ENCODE assay signal across 1 cellular context in the genomic region with DNA sequence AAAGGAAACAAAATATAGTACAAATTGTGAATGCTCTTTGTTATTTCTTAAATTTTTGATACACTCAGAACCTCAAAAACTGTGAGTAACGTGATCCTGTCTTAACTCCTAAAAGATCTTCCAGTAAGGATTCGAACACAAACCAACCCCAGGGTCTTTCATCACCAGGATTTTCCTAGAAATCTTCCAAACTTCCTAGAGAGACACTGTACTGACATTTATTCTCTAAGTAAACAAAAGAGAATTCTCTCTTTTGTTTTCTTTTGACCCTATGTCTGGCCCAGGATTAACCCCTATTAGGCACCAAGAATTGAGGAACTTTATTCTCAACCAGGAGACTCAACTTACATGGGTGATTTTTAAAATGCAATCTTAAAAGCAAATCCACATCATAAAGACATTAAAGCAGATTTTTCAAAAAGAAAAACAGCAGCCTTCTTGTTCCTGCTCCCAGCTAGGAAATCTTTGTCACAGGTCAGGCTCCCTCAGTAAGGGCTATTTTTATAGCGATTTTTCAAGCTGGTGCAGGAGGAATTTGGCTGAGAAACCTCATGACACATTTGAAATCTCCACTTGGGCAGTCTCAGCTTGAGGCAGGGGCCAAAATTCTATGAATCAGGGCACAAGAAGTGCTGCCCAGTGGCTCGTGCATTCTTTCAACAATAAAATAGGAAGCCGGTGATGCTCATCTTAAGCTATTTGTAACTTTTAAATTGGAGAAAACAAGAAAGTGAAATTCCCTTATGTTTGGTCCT.
TF ChIP-seq lines count a peak whose summit lies in the region.

No MANE protein-coding gene starts in this region.

TF ChIP-seq in HepG2, 621 proteins besides CTCF, POLR2A, EP300 and RAD21 (continued from another document and continues in another):
- TF ChIP-seq NCOR1 (IDR thresholded peaks at IDR 0.05; ENCODE audit: borderline replicate concordance, low read length) (peak; percentile 97), ATF1 (CRISPR knock-in tag; IDR thresholded peaks at IDR 0.05) (no peak), ZFYVE20 (CRISPR knock-in tag; IDR thresholded peaks at IDR 0.05; ENCODE audit: borderline replicate concordance, low read depth) (no peak), RARA (CRISPR knock-in tag; IDR thresholded peaks at IDR 0.05) (peak; percentile 98), ZBTB42 (CRISPR knock-in tag; IDR thresholded peaks at IDR 0.05) (no peak), ZNF605 (CRISPR knock-in tag; IDR thresholded peaks at IDR 0.05) (no peak), SAP130 (CRISPR knock-in tag; IDR thresholded peaks at IDR 0.05; ENCODE audit: low read depth) (peak; percentile 42; the same call in 1 of the 2 replicates), SMYD3 (CRISPR knock-in tag; IDR thresholded peaks at IDR 0.05) (0 out of 2 replicates have a peak, but pooled peaks have one; percentile 37), ZKSCAN1 (IDR thresholded peaks at IDR 0.05; ENCODE audit: low read length) (no peak), CCDC6 (CRISPR knock-in tag; IDR thresholded peaks at IDR 0.05) (no peak), FOXA3 (CRISPR knock-in tag; IDR thresholded peaks at IDR 0.05) (peak; percentile 73), ELF1 (CRISPR knock-in tag; IDR thresholded peaks at IDR 0.05) (no peak), ZNF775 (CRISPR knock-in tag; IDR thresholded peaks at IDR 0.05; ENCODE audit: borderline replicate concordance) (peak; percentile 99), MIXL1 (CRISPR knock-in tag; IDR thresholded peaks at IDR 0.05) (no peak), ZNF331 (CRISPR knock-in tag; IDR thresholded peaks at IDR 0.05) (0 out of 2 replicates have a peak, but pooled peaks have one; percentile 25), HMG20A (CRISPR knock-in tag; IDR thresholded peaks at IDR 0.05; ENCODE audit: borderline replicate concordance) (peak; percentile 63; the same call in 1 of the 2 replicates), ZNF382 (CRISPR knock-in tag; IDR thresholded peaks at IDR 0.05; ENCODE audit: borderline replicate concordance) (no peak), ZNF816 (CRISPR knock-in tag; IDR thresholded peaks at IDR 0.05; ENCODE audit: borderline replicate concordance) (no peak), TBL1XR1 (IDR thresholded peaks at IDR 0.05; ENCODE audit: borderline replicate concordance, low read length, partially characterized antibody) (peak; percentile 98), NFKBIZ (CRISPR knock-in tag; IDR thresholded peaks at IDR 0.05) (no peak), HOXA5 (CRISPR knock-in tag; IDR thresholded peaks at IDR 0.05) (0 out of 2 replicates have a peak, but pooled peaks have one; percentile 23), ZNF451 (CRISPR knock-in tag; IDR thresholded peaks at IDR 0.05) (no peak)
- TF ChIP-seq, protein P1, sequence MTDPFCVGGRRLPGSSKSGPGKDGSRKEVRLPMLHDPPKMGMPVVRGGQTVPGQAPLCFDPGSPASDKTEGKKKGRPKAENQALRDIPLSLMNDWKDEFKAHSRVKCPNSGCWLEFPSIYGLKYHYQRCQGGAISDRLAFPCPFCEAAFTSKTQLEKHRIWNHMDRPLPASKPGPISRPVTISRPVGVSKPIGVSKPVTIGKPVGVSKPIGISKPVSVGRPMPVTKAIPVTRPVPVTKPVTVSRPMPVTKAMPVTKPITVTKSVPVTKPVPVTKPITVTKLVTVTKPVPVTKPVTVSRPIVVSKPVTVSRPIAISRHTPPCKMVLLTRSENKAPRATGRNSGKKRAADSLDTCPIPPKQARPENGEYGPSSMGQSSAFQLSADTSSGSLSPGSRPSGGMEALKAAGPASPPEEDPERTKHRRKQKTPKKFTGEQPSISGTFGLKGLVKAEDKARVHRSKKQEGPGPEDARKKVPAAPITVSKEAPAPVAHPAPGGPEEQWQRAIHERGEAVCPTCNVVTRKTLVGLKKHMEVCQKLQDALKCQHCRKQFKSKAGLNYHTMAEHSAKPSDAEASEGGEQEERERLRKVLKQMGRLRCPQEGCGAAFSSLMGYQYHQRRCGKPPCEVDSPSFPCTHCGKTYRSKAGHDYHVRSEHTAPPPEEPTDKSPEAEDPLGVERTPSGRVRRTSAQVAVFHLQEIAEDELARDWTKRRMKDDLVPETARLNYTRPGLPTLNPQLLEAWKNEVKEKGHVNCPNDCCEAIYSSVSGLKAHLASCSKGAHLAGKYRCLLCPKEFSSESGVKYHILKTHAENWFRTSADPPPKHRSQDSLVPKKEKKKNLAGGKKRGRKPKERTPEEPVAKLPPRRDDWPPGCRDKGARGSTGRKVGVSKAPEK (CRISPR knock-in tag; IDR thresholded peaks at IDR 0.05; ENCODE audit: borderline replicate concordance): no peak
- TF ChIP-seq, protein P2, sequence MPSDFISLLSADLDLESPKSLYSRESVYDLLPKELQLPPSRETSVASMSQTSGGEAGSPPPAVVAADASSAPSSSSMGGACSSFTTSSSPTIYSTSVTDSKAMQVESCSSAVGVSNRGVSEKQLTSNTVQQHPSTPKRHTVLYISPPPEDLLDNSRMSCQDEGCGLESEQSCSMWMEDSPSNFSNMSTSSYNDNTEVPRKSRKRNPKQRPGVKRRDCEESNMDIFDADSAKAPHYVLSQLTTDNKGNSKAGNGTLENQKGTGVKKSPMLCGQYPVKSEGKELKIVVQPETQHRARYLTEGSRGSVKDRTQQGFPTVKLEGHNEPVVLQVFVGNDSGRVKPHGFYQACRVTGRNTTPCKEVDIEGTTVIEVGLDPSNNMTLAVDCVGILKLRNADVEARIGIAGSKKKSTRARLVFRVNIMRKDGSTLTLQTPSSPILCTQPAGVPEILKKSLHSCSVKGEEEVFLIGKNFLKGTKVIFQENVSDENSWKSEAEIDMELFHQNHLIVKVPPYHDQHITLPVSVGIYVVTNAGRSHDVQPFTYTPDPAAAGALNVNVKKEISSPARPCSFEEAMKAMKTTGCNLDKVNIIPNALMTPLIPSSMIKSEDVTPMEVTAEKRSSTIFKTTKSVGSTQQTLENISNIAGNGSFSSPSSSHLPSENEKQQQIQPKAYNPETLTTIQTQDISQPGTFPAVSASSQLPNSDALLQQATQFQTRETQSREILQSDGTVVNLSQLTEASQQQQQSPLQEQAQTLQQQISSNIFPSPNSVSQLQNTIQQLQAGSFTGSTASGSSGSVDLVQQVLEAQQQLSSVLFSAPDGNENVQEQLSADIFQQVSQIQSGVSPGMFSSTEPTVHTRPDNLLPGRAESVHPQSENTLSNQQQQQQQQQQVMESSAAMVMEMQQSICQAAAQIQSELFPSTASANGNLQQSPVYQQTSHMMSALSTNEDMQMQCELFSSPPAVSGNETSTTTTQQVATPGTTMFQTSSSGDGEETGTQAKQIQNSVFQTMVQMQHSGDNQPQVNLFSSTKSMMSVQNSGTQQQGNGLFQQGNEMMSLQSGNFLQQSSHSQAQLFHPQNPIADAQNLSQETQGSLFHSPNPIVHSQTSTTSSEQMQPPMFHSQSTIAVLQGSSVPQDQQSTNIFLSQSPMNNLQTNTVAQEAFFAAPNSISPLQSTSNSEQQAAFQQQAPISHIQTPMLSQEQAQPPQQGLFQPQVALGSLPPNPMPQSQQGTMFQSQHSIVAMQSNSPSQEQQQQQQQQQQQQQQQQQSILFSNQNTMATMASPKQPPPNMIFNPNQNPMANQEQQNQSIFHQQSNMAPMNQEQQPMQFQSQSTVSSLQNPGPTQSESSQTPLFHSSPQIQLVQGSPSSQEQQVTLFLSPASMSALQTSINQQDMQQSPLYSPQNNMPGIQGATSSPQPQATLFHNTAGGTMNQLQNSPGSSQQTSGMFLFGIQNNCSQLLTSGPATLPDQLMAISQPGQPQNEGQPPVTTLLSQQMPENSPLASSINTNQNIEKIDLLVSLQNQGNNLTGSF (CRISPR knock-in tag; IDR thresholded peaks at IDR 0.05): no peak
- TF ChIP-seq, protein P3, sequence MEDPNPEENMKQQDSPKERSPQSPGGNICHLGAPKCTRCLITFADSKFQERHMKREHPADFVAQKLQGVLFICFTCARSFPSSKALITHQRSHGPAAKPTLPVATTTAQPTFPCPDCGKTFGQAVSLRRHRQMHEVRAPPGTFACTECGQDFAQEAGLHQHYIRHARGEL (CRISPR knock-in tag; IDR thresholded peaks at IDR 0.05): no peak
- TF ChIP-seq, protein P4, sequence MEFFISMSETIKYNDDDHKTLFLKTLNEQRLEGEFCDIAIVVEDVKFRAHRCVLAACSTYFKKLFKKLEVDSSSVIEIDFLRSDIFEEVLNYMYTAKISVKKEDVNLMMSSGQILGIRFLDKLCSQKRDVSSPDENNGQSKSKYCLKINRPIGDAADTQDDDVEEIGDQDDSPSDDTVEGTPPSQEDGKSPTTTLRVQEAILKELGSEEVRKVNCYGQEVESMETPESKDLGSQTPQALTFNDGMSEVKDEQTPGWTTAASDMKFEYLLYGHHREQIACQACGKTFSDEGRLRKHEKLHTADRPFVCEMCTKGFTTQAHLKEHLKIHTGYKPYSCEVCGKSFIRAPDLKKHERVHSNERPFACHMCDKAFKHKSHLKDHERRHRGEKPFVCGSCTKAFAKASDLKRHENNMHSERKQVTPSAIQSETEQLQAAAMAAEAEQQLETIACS (CRISPR knock-in tag; IDR thresholded peaks at IDR 0.05): no peak
- TF ChIP-seq, protein P5, sequence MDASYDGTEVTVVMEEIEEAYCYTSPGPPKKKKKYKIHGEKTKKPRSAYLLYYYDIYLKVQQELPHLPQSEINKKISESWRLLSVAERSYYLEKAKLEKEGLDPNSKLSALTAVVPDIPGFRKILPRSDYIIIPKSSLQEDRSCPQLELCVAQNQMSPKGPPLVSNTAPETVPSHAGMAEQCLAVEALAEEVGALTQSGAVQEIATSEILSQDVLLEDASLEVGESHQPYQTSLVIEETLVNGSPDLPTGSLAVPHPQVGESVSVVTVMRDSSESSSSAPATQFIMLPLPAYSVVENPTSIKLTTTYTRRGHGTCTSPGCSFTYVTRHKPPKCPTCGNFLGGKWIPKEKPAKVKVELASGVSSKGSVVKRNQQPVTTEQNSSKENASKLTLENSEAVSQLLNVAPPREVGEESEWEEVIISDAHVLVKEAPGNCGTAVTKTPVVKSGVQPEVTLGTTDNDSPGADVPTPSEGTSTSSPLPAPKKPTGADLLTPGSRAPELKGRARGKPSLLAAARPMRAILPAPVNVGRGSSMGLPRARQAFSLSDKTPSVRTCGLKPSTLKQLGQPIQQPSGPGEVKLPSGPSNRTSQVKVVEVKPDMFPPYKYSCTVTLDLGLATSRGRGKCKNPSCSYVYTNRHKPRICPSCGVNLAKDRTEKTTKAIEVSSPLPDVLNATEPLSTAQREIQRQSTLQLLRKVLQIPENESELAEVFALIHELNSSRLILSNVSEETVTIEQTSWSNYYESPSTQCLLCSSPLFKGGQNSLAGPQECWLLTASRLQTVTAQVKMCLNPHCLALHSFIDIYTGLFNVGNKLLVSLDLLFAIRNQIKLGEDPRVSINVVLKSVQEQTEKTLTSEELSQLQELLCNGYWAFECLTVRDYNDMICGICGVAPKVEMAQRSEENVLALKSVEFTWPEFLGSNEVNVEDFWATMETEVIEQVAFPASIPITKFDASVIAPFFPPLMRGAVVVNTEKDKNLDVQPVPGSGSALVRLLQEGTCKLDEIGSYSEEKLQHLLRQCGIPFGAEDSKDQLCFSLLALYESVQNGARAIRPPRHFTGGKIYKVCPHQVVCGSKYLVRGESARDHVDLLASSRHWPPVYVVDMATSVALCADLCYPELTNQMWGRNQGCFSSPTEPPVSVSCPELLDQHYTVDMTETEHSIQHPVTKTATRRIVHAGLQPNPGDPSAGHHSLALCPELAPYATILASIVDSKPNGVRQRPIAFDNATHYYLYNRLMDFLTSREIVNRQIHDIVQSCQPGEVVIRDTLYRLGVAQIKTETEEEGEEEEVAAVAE (CRISPR knock-in tag; IDR thresholded peaks at IDR 0.05; ENCODE audit: borderline replicate concordance): no peak
- TF ChIP-seq, protein P6, sequence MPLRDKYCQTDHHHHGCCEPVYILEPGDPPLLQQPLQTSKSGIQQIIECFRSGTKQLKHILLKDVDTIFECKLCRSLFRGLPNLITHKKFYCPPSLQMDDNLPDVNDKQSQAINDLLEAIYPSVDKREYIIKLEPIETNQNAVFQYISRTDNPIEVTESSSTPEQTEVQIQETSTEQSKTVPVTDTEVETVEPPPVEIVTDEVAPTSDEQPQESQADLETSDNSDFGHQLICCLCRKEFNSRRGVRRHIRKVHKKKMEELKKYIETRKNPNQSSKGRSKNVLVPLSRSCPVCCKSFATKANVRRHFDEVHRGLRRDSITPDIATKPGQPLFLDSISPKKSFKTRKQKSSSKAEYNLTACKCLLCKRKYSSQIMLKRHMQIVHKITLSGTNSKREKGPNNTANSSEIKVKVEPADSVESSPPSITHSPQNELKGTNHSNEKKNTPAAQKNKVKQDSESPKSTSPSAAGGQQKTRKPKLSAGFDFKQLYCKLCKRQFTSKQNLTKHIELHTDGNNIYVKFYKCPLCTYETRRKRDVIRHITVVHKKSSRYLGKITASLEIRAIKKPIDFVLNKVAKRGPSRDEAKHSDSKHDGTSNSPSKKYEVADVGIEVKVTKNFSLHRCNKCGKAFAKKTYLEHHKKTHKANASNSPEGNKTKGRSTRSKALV (CRISPR knock-in tag; IDR thresholded peaks at IDR 0.05): no peak
- TF ChIP-seq, protein P7, sequence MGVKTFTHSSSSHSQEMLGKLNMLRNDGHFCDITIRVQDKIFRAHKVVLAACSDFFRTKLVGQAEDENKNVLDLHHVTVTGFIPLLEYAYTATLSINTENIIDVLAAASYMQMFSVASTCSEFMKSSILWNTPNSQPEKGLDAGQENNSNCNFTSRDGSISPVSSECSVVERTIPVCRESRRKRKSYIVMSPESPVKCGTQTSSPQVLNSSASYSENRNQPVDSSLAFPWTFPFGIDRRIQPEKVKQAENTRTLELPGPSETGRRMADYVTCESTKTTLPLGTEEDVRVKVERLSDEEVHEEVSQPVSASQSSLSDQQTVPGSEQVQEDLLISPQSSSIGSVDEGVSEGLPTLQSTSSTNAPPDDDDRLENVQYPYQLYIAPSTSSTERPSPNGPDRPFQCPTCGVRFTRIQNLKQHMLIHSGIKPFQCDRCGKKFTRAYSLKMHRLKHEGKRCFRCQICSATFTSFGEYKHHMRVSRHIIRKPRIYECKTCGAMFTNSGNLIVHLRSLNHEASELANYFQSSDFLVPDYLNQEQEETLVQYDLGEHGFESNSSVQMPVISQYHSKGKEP (CRISPR knock-in tag; IDR thresholded peaks at IDR 0.05): no peak
- TF ChIP-seq, protein P8, sequence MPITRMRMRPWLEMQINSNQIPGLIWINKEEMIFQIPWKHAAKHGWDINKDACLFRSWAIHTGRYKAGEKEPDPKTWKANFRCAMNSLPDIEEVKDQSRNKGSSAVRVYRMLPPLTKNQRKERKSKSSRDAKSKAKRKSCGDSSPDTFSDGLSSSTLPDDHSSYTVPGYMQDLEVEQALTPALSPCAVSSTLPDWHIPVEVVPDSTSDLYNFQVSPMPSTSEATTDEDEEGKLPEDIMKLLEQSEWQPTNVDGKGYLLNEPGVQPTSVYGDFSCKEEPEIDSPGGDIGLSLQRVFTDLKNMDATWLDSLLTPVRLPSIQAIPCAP (CRISPR knock-in tag; IDR thresholded peaks at IDR 0.05; ENCODE audit: low read depth): no peak
